ENCODE assay signal across 8 cellular contexts in genomic region chr17:76267051-76267576, GRCh38. TPM values are rescaled to one million over a fixed set of nuclear protein-coding genes. Genes with fewer than 3 reads are reported as not detected.
DNase-seq lines count a peak whose midpoint lies in the region; ATAC-seq and TF ChIP-seq lines count a peak whose summit lies in the region.

No MANE protein-coding gene starts in this region.

- no peak overlapping the region for H3K4me2 ChIP-seq in H9 (ENCODE audit: insufficient read depth, insufficient read length, low read length)

- no peak for TF ChIP-seq EP300 in gastroesophageal sphincter (IDR thresholded peaks at IDR 0.05)

- TF ChIP-seq POLR2A in gastroesophageal sphincter (IDR thresholded peaks at IDR 0.05) (no peak), spleen (IDR thresholded peaks at IDR 0.05) (no peak)

- H3K79me1 ChIP-seq in H9 (ENCODE audit: insufficient read depth, low read depth, low read length, poor library complexity, severe bottlenecking) = peaks cover 7% of the 10 kb centered on the region

- H3K4ac ChIP-seq in H9 (ENCODE audit: low read depth, low read length) = no peak overlapping the region

- H3K9ac ChIP-seq in H9 (ENCODE audit: extremely low read depth, insufficient read length, low read length) = no peak overlapping the region

- H3K9me3 Mint-ChIP-seq in H9 (no peaks in the 10 kb centered on the region), WTC11 (no peaks in the 10 kb centered on the region)

- no peak overlapping the region for H4K8ac ChIP-seq in H9 (replicated peaks; ENCODE audit: insufficient read length, low read depth, low read length)

- H2AFZ ChIP-seq in H9 (ENCODE audit: low read length) = no peak overlapping the region

- no peak overlapping the region for H3K23ac ChIP-seq in H9 (ENCODE audit: insufficient read length, low read depth, low read length)

- intact Hi-C loops in spleen (cut with DNase I; ENCODE audit: low total_unique reads) = no loop called here

- H2BK120ac ChIP-seq in H9 (ENCODE audit: low read depth, low read length, poor library complexity, severe bottlenecking) = no peak overlapping the region

- H3K56ac ChIP-seq in H9 (ENCODE audit: insufficient read length, low read depth, low read length) = no peak overlapping the region

- H3K4me1 ChIP-seq in H9 (ENCODE audit: insufficient read depth, low read length) (peaks cover 5% of the 10 kb centered on the region), gastroesophageal sphincter (peaks cover 0 to 85% (median 38%) of the 10 kb centered on the region in 3 donors), spleen (peaks cover 70 to 87% (median 83%) of the 10 kb centered on the region in 6 donors)

- H4K91ac ChIP-seq in H9 (ENCODE audit: insufficient read length, low read depth, low read length) = no peak overlapping the region

- peaks cover 2% of the 10 kb centered on the region; the same call in 1 of the 2 replicates for H3K79me2 ChIP-seq in H9 (ENCODE audit: insufficient read depth, low read length)

- DNase-seq in H9 (no peak), WTC11 (ENCODE audit: low spot score) (no peak), spleen (no peak), DMS53 treated with DMSO at 0.1 percent for 48 hours (lab: John Stamatoyannopoulos, UW; ENCODE audit: unreplicated experiment) (no peak), NCI-H82 (lab: John Stamatoyannopoulos, UW) (no peak), NCI-H446 (lab: John Stamatoyannopoulos, UW) (no peak)

- no peak overlapping the region for H3K18ac ChIP-seq in H9 (ENCODE audit: insufficient read length, low read depth, low read length)

- H3K4me3 Mint-ChIP-seq in H9 = peak overlapping the region; percentile 77 to 87
- peak overlapping the region; percentile 71 for H3K4me3 Mint-ChIP-seq in WTC11

- no peak overlapping the region for H2AK5ac ChIP-seq in H9 (ENCODE audit: insufficient read length, low read length)

- no peak overlapping the region for H2BK5ac ChIP-seq in H9 (ENCODE audit: insufficient read length, low read length)

- no peak overlapping the region for H2BK20ac ChIP-seq in H9 (ENCODE audit: low read depth, low read length, poor library complexity, severe bottlenecking)

- H3K36me3 ChIP-seq in gastroesophageal sphincter = peaks cover 0 to 27% of the 10 kb centered on the region in 2 donors
- peaks cover 0 to 49% (median 15%) of the 10 kb centered on the region in 6 donors for H3K36me3 ChIP-seq in spleen

- no peak overlapping the region for H3T11ph ChIP-seq in H9 (ENCODE audit: low read length)

- CTCF ChIA-PET in WTC11 (lab: Charles Lee) = interaction anchor here (0.7 to 6.3 kb wide), 5 partner anchors 13 to 253 kb away, joined by 4 to 58 read pairs (median 6); no protein-coding TSS in a partner anchor

- H3K36me3 Mint-ChIP-seq in H9 (ENCODE audit: insufficient read depth in 1 of 3, low read depth in 3 of 3) = peaks cover 2 to 15% (median 10%) of the 10 kb centered on the region in 3 experiments; a peak in 6 of 7 replicates
- peaks cover 7% of the 10 kb centered on the region; the same call in 1 of the 2 replicates for H3K36me3 Mint-ChIP-seq in WTC11

- H3K9me3 ChIP-seq in H9 (ENCODE audit: control insufficient read depth, low read depth, low read length) (no peaks in the 10 kb centered on the region), gastroesophageal sphincter (no peaks in the 10 kb centered on the region), spleen (no peaks in the 10 kb centered on the region)

- H4K5ac ChIP-seq in H9 (ENCODE audit: insufficient read length, low read depth, low read length) = no peak overlapping the region

- H3K14ac ChIP-seq in H9 (ENCODE audit: insufficient read depth, low read length) = no peak overlapping the region

- peaks cover 38 to 57% of the 10 kb centered on the region in 2 experiments for H3K4me1 Mint-ChIP-seq in H9
- H3K4me1 Mint-ChIP-seq in WTC11 = peaks cover 47% of the 10 kb centered on the region

- no peak overlapping the region for H2BK12ac ChIP-seq in H9 (ENCODE audit: insufficient read length, low read depth, low read length)

- H3K4me3 ChIP-seq in gastroesophageal sphincter = peak overlapping the region in 1 of 2 donors; percentile 98
- peak overlapping the region; percentile 92 to 99 (median 94) for H3K4me3 ChIP-seq in spleen

- H4K20me1 ChIP-seq in H9 (ENCODE audit: control insufficient read depth, insufficient read depth, insufficient read length) = no peaks in the 10 kb centered on the region

- H3K27ac ChIP-seq in H9 (ENCODE audit: insufficient read length, low read depth, low read length) = no peak overlapping the region
- H3K27ac ChIP-seq in gastroesophageal sphincter = peak overlapping the region in 3 of 4 donors; percentile 94 to 98 (median 95)
- H3K27ac ChIP-seq in spleen = peak overlapping the region; percentile 87 to 99 (median 98)

- no CpG with 5 or more reads among the region's 4 CpGs for WGBS in H9 (ENCODE audit: extremely low coverage, insufficient read length, low lambda C conversion rate)
- WGBS in gastroesophageal sphincter (ENCODE audit: low coverage in 1 of 2), 2 donors = 74 to 100% methylated on average over 1 to 4 of the region's 4 CpGs
- 43 to 68% (median 49%) methylated on average over 4 of the region's 4 CpGs for WGBS in spleen, 5 donors

- no peak overlapping the region; a peak in 1 of 7 replicates for H3K27ac Mint-ChIP-seq in H9
- no peak overlapping the region for H3K27ac Mint-ChIP-seq in WTC11

- H3K27me3 ChIP-seq in H9 (ENCODE audit: insufficient read depth, low read length) = no peaks in the 10 kb centered on the region
- H3K27me3 ChIP-seq in gastroesophageal sphincter = no peaks in the 10 kb centered on the region
- H3K27me3 ChIP-seq in spleen (replicated peaks in 1 of 7) = no peaks in the 10 kb centered on the region

- TF ChIP-seq CTCF in H9 (conservative IDR thresholded peaks at IDR 0.05) (no peak), WTC11 (IDR thresholded peaks at IDR 0.05) (no peak), gastroesophageal sphincter (IDR thresholded peaks at IDR 0.05) (no peak), spleen (IDR thresholded peaks at IDR 0.05 in 8 of 11, conservative IDR thresholded peaks at IDR 0.05 in 3 of 11) (no peak)

- peaks cover 4% of the 10 kb centered on the region for H3K23me2 ChIP-seq in H9 (ENCODE audit: insufficient read length, low read depth, low read length, poor library complexity, severe bottlenecking)

- POLR2A ChIA-PET in WTC11 (lab: Charles Lee) = interaction anchor here (0.7 kb wide), 1 partner anchor 12 kb away, joined by 3 read pairs; no protein-coding TSS in a partner anchor

- ATAC-seq in WTC11 (no peak), gastroesophageal sphincter (no peak), GM18511 (IDR thresholded peaks at IDR 0.05; ENCODE audit: unreplicated experiment) (no peak)

- H3K27me3 Mint-ChIP-seq in H9 (ENCODE audit: low read depth) (no peaks in the 10 kb centered on the region), WTC11 (ENCODE audit: low read depth) (no peaks in the 10 kb centered on the region)

- no peak overlapping the region for H2BK15ac ChIP-seq in H9 (ENCODE audit: low read depth, low read length)

TF ChIP-seq in WTC11, 78 proteins besides CTCF, POLR2A, EP300 and RAD21 (continues in another document):
- TF ChIP-seq GRHL2 (CRISPR knock-in tag; IDR thresholded peaks at IDR 0.05; ENCODE audit: insufficient replicate concordance, severe bottlenecking) = no peak
- TF ChIP-seq AFF4 (CRISPR knock-in tag; IDR thresholded peaks at IDR 0.05; ENCODE audit: borderline replicate concordance) = no peak
- TF ChIP-seq ZNF121 (CRISPR knock-in tag; IDR thresholded peaks at IDR 0.05) = no peak
- no peak for TF ChIP-seq NFYB (CRISPR knock-in tag; conservative IDR thresholded peaks at IDR 0.05; ENCODE audit: low read depth)
- TF ChIP-seq NR2C2 (CRISPR knock-in tag; IDR thresholded peaks at IDR 0.05) = no peak

RNA-seq across cellular contexts. Expression of gene UBALD2, which starts 2.0 kb away (rescaled TPM):
- total RNA-seq in H9 (2021) (25.8 and 26.7 TPM in 2 replicates), WTC11 (2021) (24.4 to 30.3 TPM (median 28.2 TPM) in 3 replicates), gastroesophageal sphincter (1 to 10 TPM; 6.1 to 8.8 (median 8.4) TPM), spleen (10 to 100 TPM; 28.9 to 91.3 (median 63.8) TPM)
- 10 to 100 TPM; 42.5 to 54.7 (median 43.8) TPM for polyA plus RNA-seq in spleen

RNA-seq across cellular contexts. Expression of gene RNF157, which starts 26.8 kb away (rescaled TPM):
- total RNA-seq in H9 (2021) = 7.7 and 9.9 TPM in 2 replicates
- total RNA-seq in WTC11 (2021) = 11.2 to 15.1 TPM (median 13.7 TPM) in 3 replicates
- total RNA-seq in gastroesophageal sphincter = 1 to 10 TPM; 2.5 to 8.1 (median 3.3) TPM
- total RNA-seq in spleen = 10 to 100 TPM in 3 of 7 donors, 1 to 10 TPM in 4; 6.8 to 13.0 (median 8.6) TPM
- 1 to 10 TPM in 2 of 3 donors, under 1 TPM in 1; 0.89 to 2.0 (median 1.1) TPM for polyA plus RNA-seq in spleen

RNA-seq across cellular contexts. Expression of gene QRICH2, which starts 41.0 kb away (rescaled TPM):
- total RNA-seq in H9 (2021) = 2.2 and 3.2 TPM in 2 replicates
- 1.5 to 3.2 TPM (median 2.7 TPM) in 3 replicates for total RNA-seq in WTC11 (2021)
- 1 to 10 TPM; 1.7 to 2.7 (median 2.0) TPM for total RNA-seq in gastroesophageal sphincter
- total RNA-seq in spleen = 1 to 10 TPM; 1.3 to 3.1 (median 2.7) TPM
- polyA plus RNA-seq in spleen = 1 to 10 TPM; 2.4 to 2.7 (median 2.5) TPM
